In genomic region chr18:62788891-62789290, GRCh38 we compare ENCODE assay signal across 10 cellular contexts.
DNase-seq lines count a peak whose midpoint lies in the region; TF ChIP-seq lines count a peak whose summit lies in the region.
"Had no signal": no experiment of that assay in that cellular context is flagged by ENCODE, and none has a peak within 500 bp of the region (broad histone marks: within the 10 kb centered on the region; RNA-seq: fewer than 3 reads in every experiment).

No MANE protein-coding gene starts in this region.

- no peak overlapping the region for H2AFZ ChIP-seq in neural progenitor cell (replicated peaks)

- no peaks in the 10 kb centered on the region for H3K9me3 Mint-ChIP-seq in neural progenitor cell
- H3K9me3 Mint-ChIP-seq in activated T-helper 2 cell treated with anti-CD3 and anti-CD28 coated beads, Interferon-gamma antibody, Interleukin-2, Interleukin-4, amounts not matched to agents 10 μg/mL and 5 μg/mL and 100 μg/mL, durations not matched to agents 14 hours and 24 hours and 36 hours = no peaks in the 10 kb centered on the region
- H3K9me3 Mint-ChIP-seq: T-helper 1 cell treated with Interleukin-12 subunit alpha and Interleukin-12 subunit beta and Interleukin-4 antibody, amounts not matched to agents 30 μg/mL and 1 μg/mL, for 36 hours had no signal

- H3K9ac ChIP-seq in neural progenitor cell = no peak overlapping the region

- peaks cover 100% of the 10 kb centered on the region for H3K79me2 ChIP-seq in neural progenitor cell (ENCODE audit: low read depth)

- no peaks in the 10 kb centered on the region for H3K9me3 ChIP-seq in neural progenitor cell (ENCODE audit: low read depth)
- H3K9me3 ChIP-seq: suprapubic skin had no signal

- H3K4me2 ChIP-seq in neural progenitor cell = peak overlapping the region; percentile 59

- H3K27ac Mint-ChIP-seq in neural progenitor cell = no peak overlapping the region
- no peak overlapping the region for H3K27ac Mint-ChIP-seq in activated T-helper 2 cell treated with anti-CD3 and anti-CD28 coated beads, Interferon-gamma antibody, Interleukin-2, Interleukin-4, amounts not matched to agents 10 μg/mL and 5 μg/mL and 100 μg/mL, durations not matched to agents 14 hours and 24 hours and 36 hours
- H3K27ac Mint-ChIP-seq: T-helper 1 cell treated with Interleukin-12 subunit alpha and Interleukin-12 subunit beta and Interleukin-4 antibody, amounts not matched to agents 30 μg/mL and 1 μg/mL, for 36 hours had no signal

- no peak overlapping the region for H3K4me3 ChIP-seq in choroid plexus epithelial cell (ENCODE audit: low read depth, low read length)
- no peak overlapping the region for H3K4me3 ChIP-seq in neural progenitor cell
- H3K4me3 ChIP-seq: suprapubic skin had no signal

- no peak for TF ChIP-seq CTCF in choroid plexus epithelial cell (conservative IDR thresholded peaks at IDR 0.05; ENCODE audit: low read depth, low read length)
- no peak for TF ChIP-seq CTCF in neural progenitor cell (IDR thresholded peaks at IDR 0.05)

- peak; percentile 38 for DNase-seq in Daoy (ENCODE audit: low read depth)
- peak; percentile 21 for DNase-seq in NCI-H1417 treated with DMSO at 0.1 percent for 48 hours (lab: John Stamatoyannopoulos, UW)
- DNase-seq in choroid plexus epithelial cell (ENCODE audit: low read depth) = peak; percentile 48
- no peak for DNase-seq in neural progenitor cell (ENCODE audit: low spot score)
- no peak for DNase-seq in activated T-helper 2 cell treated with anti-CD3 and anti-CD28 coated beads, Interferon-gamma antibody, Interleukin-2, Interleukin-4, amounts not matched to agents 10 μg/mL and 5 μg/mL and 100 μg/mL, durations not matched to agents 14 hours and 24 hours and 36 hours (ENCODE audit: low spot score)
- DNase-seq in activated CD8-positive, alpha-beta memory T cell treated with anti-CD3 and anti-CD28 coated beads for 24 hours = no peak
- DNase-seq in stimulated activated CD4-positive, alpha-beta T cell treated with anti-CD3 and anti-CD28 coated beads, Interleukin-4, amount 100 ng/mL, for 4 hours = no peak
- no peak for DNase-seq in kidney tubule cell (ENCODE audit: low spot score)

- H3K27me3 Mint-ChIP-seq in neural progenitor cell (ENCODE audit: insufficient read depth, low read depth) = no peaks in the 10 kb centered on the region
- no peaks in the 10 kb centered on the region for H3K27me3 Mint-ChIP-seq in activated T-helper 2 cell treated with anti-CD3 and anti-CD28 coated beads, Interferon-gamma antibody, Interleukin-2, Interleukin-4, amounts not matched to agents 10 μg/mL and 5 μg/mL and 100 μg/mL, durations not matched to agents 14 hours and 24 hours and 36 hours (ENCODE audit: low read depth)

- H3F3A ChIP-seq in neural progenitor cell (ENCODE audit: low read depth) = peaks cover 18% of the 10 kb centered on the region

- H3K4me3 Mint-ChIP-seq in neural progenitor cell = no peak overlapping the region
- no peak overlapping the region for H3K4me3 Mint-ChIP-seq in activated T-helper 2 cell treated with anti-CD3 and anti-CD28 coated beads, Interferon-gamma antibody, Interleukin-2, Interleukin-4, amounts not matched to agents 10 μg/mL and 5 μg/mL and 100 μg/mL, durations not matched to agents 14 hours and 24 hours and 36 hours (ENCODE audit: low read depth)
- H3K4me3 Mint-ChIP-seq: T-helper 1 cell treated with Interleukin-12 subunit alpha and Interleukin-12 subunit beta and Interleukin-4 antibody, amounts not matched to agents 30 μg/mL and 1 μg/mL, for 36 hours had no signal

- peaks cover 61% of the 10 kb centered on the region for H3K4me1 Mint-ChIP-seq in neural progenitor cell
- H3K4me1 Mint-ChIP-seq in activated T-helper 2 cell treated with anti-CD3 and anti-CD28 coated beads, Interferon-gamma antibody, Interleukin-2, Interleukin-4, amounts not matched to agents 10 μg/mL and 5 μg/mL and 100 μg/mL, durations not matched to agents 14 hours and 24 hours and 36 hours (ENCODE audit: low read depth) = peaks cover 63% of the 10 kb centered on the region

- intact Hi-C loops in activated T-helper 2 cell treated with anti-CD3 and anti-CD28 coated beads, Interferon-gamma antibody, Interleukin-2, Interleukin-4, amounts not matched to agents 10 μg/mL and 5 μg/mL and 100 μg/mL, durations not matched to agents 14 hours and 24 hours and 36 hours (cut with micrococcal nuclease) = loop anchor here (10.0 kb wide), 2 partner anchors 204 to 316 kb away; no protein-coding TSS in a partner anchor

- no peaks in the 10 kb centered on the region for H3K36me3 Mint-ChIP-seq in neural progenitor cell
- H3K36me3 Mint-ChIP-seq in activated T-helper 2 cell treated with anti-CD3 and anti-CD28 coated beads, Interferon-gamma antibody, Interleukin-2, Interleukin-4, amounts not matched to agents 10 μg/mL and 5 μg/mL and 100 μg/mL, durations not matched to agents 14 hours and 24 hours and 36 hours (ENCODE audit: low read depth) = no peaks in the 10 kb centered on the region

- H3K27me3 ChIP-seq in neural progenitor cell = no peaks in the 10 kb centered on the region
- H3K27me3 ChIP-seq: suprapubic skin had no signal

- peak overlapping the region; percentile 44 for H3K27ac ChIP-seq in neural progenitor cell
- H3K27ac ChIP-seq: suprapubic skin had no signal

- H3K4me1 ChIP-seq in neural progenitor cell = peaks cover 70% of the 10 kb centered on the region

- peaks cover 91% of the 10 kb centered on the region for H4K20me1 ChIP-seq in neural progenitor cell (ENCODE audit: low read depth)

- no peaks in the 10 kb centered on the region for H3K36me3 ChIP-seq in neural progenitor cell
- H3K36me3 ChIP-seq: suprapubic skin had no signal

Comparison
In these comparisons a context has a peak if more than half of its experiments do, and no peak if none do; other contexts are left out.
1. DNase-seq: peak in Daoy (single experiment), NCI-H1417 treated with DMSO at 0.1 percent for 48 hours (single experiment) and choroid plexus epithelial cell (single experiment); none in neural progenitor cell (single experiment), activated T-helper 2 cell treated with anti-CD3 and anti-CD28 coated beads, Interferon-gamma antibody, Interleukin-2, Interleukin-4, amounts not matched to agents 10 μg/mL and 5 μg/mL and 100 μg/mL, durations not matched to agents 14 hours and 24 hours and 36 hours (single experiment), activated CD8-positive, alpha-beta memory T cell treated with anti-CD3 and anti-CD28 coated beads for 24 hours (single experiment), stimulated activated CD4-positive, alpha-beta T cell treated with anti-CD3 and anti-CD28 coated beads, Interleukin-4, amount 100 ng/mL, for 4 hours (0 of 2) and kidney tubule cell (single experiment).